Comparison of ENCODE assay signal across 1 cellular context in the genomic region with DNA sequence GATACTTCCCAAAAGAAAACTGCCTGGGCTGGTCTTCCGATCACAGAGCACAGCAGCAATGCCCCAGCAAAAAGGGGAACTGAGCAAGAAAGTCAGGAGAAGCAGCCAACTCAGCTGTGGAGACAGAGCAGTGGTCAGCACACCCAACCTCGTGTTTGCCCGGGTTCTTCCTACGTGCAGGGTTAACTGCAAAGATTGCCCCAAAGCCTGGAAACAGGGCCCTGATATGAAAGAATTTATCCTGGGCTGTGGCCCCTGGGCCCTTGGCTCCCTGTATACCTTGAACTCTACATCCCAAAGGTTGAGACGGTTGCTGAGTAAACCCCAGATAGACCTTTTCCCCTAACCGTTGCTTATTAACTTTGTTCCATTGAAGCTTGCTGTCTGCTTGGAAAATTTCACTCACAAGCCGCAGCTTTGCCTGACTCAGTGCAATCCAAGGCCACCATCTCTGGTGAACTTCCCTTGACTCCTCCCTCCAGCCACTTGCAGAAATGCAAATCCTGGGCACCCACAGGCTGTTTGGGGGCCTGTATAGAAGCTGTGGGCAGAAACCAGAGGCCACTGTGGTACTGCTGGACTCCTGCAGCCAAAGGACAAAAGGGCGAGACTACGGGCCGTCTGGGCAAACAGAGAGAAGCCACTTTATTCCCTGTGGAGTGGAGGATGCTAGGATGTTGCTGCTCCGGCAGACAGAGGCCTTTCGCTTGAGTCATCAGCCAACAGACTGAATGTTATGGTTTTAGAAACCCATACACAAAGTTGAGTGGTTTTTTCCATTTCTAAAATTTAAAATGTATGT.
A peak's percentile ranks its signal among the peaks of the same experiment; 100 is the strongest.
TF ChIP-seq lines count a peak whose summit lies in the region.

No MANE protein-coding gene starts in this region.

TF ChIP-seq in HepG2, 621 proteins besides CTCF, POLR2A, EP300 and RAD21 (continued from another document and continues in another):
- TF ChIP-seq, protein P1, sequence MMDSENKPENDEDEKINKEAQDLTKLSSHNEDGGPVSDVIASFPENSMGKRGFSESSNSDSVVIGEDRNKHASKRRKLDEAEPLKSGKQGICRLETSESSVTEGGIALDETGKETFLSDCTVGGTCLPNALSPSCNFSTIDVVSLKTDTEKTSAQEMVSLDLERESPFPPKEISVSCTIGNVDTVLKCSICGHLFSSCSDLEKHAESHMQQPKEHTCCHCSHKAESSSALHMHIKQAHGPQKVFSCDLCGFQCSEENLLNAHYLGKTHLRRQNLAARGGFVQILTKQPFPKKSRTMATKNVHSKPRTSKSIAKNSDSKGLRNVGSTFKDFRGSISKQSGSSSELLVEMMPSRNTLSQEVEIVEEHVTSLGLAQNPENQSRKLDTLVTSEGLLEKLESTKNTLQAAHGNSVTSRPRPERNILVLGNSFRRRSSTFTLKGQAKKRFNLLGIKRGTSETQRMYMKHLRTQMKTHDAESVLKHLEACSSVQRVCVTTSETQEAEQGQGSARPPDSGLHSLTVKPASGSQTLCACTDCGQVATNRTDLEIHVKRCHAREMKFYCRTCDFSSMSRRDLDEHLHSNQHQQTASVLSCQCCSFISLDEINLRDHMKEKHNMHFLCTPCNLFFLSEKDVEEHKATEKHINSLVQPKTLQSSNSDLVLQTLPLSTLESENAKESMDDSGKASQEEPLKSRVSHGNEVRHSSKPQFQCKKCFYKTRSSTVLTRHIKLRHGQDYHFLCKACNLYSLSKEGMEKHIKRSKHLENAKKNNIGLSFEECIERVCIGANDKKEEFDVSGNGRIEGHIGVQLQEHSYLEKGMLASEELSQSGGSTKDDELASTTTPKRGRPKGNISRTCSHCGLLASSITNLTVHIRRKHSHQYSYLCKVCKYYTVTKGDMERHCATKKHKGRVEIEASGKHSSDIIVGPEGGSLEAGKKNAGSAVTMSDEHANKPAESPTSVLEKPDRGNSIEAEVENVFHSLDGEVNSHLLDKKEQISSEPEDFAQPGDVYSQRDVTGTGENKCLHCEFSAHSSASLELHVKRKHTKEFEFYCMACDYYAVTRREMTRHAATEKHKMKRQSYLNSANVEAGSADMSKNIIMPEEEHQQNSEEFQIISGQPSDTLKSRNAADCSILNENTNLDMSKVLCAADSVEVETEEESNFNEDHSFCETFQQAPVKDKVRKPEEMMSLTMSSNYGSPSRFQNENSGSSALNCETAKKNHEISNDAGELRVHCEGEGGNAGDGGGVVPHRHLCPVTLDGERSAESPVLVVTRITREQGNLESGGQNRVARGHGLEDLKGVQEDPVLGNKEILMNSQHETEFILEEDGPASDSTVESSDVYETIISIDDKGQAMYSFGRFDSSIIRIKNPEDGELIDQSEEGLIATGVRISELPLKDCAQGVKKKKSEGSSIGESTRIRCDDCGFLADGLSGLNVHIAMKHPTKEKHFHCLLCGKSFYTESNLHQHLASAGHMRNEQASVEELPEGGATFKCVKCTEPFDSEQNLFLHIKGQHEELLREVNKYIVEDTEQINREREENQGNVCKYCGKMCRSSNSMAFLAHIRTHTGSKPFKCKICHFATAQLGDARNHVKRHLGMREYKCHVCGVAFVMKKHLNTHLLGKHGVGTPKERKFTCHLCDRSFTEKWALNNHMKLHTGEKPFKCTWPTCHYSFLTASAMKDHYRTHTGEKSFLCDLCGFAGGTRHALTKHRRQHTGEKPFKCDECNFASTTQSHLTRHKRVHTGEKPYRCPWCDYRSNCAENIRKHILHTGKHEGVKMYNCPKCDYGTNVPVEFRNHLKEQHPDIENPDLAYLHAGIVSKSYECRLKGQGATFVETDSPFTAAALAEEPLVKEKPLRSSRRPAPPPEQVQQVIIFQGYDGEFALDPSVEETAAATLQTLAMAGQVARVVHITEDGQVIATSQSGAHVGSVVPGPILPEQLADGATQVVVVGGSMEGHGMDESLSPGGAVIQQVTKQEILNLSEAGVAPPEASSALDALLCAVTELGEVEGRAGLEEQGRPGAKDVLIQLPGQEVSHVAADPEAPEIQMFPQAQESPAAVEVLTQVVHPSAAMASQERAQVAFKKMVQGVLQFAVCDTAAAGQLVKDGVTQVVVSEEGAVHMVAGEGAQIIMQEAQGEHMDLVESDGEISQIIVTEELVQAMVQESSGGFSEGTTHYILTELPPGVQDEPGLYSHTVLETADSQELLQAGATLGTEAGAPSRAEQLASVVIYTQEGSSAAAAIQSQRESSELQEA (CRISPR knock-in tag; IDR thresholded peaks at IDR 0.05; ENCODE audit: not compliant biosample characterization): no peak
- TF ChIP-seq ZNF260 (CRISPR knock-in tag; IDR thresholded peaks at IDR 0.05; ENCODE audit: borderline replicate concordance, low read depth) (no peak), ZC3H4 (CRISPR knock-in tag; IDR thresholded peaks at IDR 0.05; ENCODE audit: borderline replicate concordance) (no peak), NFAT5 (CRISPR knock-in tag; IDR thresholded peaks at IDR 0.05) (no peak), ZNF672 (CRISPR knock-in tag; IDR thresholded peaks at IDR 0.05) (no peak), SMAD1 (CRISPR knock-in tag; IDR thresholded peaks at IDR 0.05; ENCODE audit: borderline replicate concordance, low read depth) (0 out of 2 replicates have a peak, but pooled peaks have one; percentile 51), HDAC1 (CRISPR knock-in tag; IDR thresholded peaks at IDR 0.05) (0 out of 2 replicates have a peak, but pooled peaks have one; percentile 48), MEIS2 (CRISPR knock-in tag; IDR thresholded peaks at IDR 0.05) (peak; percentile 20; the same call in 1 of the 2 replicates), ZSCAN5A (CRISPR knock-in tag; IDR thresholded peaks at IDR 0.05; ENCODE audit: borderline replicate concordance) (no peak), ZNF367 (CRISPR knock-in tag; IDR thresholded peaks at IDR 0.05; ENCODE audit: borderline replicate concordance) (no peak), GMEB1 (CRISPR knock-in tag; IDR thresholded peaks at IDR 0.05; ENCODE audit: borderline replicate concordance) (no peak), ZNF780A (CRISPR knock-in tag; IDR thresholded peaks at IDR 0.05) (no peak), ZBTB7B (CRISPR knock-in tag; IDR thresholded peaks at IDR 0.05) (peak; percentile 57; the same call in 1 of the 2 replicates), ZNF276 (CRISPR knock-in tag; IDR thresholded peaks at IDR 0.05; ENCODE audit: low read depth) (peak; percentile 38; the same call in 1 of the 2 replicates), SNAPC5 (CRISPR knock-in tag; IDR thresholded peaks at IDR 0.05; ENCODE audit: borderline replicate concordance) (no peak)
- TF ChIP-seq, protein P2, sequence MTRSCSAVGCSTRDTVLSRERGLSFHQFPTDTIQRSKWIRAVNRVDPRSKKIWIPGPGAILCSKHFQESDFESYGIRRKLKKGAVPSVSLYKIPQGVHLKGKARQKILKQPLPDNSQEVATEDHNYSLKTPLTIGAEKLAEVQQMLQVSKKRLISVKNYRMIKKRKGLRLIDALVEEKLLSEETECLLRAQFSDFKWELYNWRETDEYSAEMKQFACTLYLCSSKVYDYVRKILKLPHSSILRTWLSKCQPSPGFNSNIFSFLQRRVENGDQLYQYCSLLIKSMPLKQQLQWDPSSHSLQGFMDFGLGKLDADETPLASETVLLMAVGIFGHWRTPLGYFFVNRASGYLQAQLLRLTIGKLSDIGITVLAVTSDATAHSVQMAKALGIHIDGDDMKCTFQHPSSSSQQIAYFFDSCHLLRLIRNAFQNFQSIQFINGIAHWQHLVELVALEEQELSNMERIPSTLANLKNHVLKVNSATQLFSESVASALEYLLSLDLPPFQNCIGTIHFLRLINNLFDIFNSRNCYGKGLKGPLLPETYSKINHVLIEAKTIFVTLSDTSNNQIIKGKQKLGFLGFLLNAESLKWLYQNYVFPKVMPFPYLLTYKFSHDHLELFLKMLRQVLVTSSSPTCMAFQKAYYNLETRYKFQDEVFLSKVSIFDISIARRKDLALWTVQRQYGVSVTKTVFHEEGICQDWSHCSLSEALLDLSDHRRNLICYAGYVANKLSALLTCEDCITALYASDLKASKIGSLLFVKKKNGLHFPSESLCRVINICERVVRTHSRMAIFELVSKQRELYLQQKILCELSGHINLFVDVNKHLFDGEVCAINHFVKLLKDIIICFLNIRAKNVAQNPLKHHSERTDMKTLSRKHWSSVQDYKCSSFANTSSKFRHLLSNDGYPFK (CRISPR knock-in tag; IDR thresholded peaks at IDR 0.05; ENCODE audit: borderline replicate concordance): peak; percentile 54; the same call in 1 of the 2 replicates
- TF ChIP-seq, protein P3, sequence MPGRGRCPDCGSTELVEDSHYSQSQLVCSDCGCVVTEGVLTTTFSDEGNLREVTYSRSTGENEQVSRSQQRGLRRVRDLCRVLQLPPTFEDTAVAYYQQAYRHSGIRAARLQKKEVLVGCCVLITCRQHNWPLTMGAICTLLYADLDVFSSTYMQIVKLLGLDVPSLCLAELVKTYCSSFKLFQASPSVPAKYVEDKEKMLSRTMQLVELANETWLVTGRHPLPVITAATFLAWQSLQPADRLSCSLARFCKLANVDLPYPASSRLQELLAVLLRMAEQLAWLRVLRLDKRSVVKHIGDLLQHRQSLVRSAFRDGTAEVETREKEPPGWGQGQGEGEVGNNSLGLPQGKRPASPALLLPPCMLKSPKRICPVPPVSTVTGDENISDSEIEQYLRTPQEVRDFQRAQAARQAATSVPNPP (CRISPR knock-in tag; IDR thresholded peaks at IDR 0.05): peak; percentile 43; the same call in 1 of the 2 replicates
- TF ChIP-seq, protein P4, sequence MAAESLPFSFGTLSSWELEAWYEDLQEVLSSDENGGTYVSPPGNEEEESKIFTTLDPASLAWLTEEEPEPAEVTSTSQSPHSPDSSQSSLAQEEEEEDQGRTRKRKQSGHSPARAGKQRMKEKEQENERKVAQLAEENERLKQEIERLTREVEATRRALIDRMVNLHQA (CRISPR knock-in tag; IDR thresholded peaks at IDR 0.05): no peak
